19 cellular contexts compared by ENCODE assay signal in genomic region chr11:121887564-121887963, GRCh38.
A peak's percentile ranks its signal among the peaks of the same experiment; 100 is the strongest.
DNase-seq lines count a peak whose midpoint lies in the region; TF ChIP-seq lines count a peak whose summit lies in the region.
"Had no signal": no experiment of that assay in that cellular context is flagged by ENCODE, and none has a peak within 500 bp of the region (broad histone marks: within the 10 kb centered on the region; RNA-seq: fewer than 3 reads in every experiment).

No MANE protein-coding gene starts in this region.

- no peak overlapping the region for H3K27ac ChIP-seq in neural cell (ENCODE audit: low read length)
- H3K27ac ChIP-seq in neural progenitor cell: no peak overlapping the region
- H3K27ac ChIP-seq: BLaER1, colonic mucosa, tibial artery had no signal

- H2AFZ ChIP-seq in neural cell (ENCODE audit: low read depth, low read length) (peak overlapping the region; percentile 14), neural progenitor cell (replicated peaks) (no peak overlapping the region)

- H3K4me1 ChIP-seq in neural progenitor cell: peaks cover 19% of the 10 kb centered on the region
- H3K4me1 ChIP-seq: BLaER1, colonic mucosa had no signal

- no peak for TF ChIP-seq RAD21 in neural cell (conservative IDR thresholded peaks at IDR 0.05)

- DNase-seq in Ammon's horn (ENCODE audit: low spot score) (peak; percentile 70), NOMO-1 (lab: John Stamatoyannopoulos, UW; ENCODE audit: unreplicated experiment in 2 of 2) (peak; percentile 66 to 96), glutamatergic neuron (no peak), iPS-NIHi7 (ENCODE audit: extremely low spot score) (no peak), AG20443 (ENCODE audit: low spot score) (no peak), NCI-H748 treated with DMSO at 0.1 percent for 48 hours (lab: John Stamatoyannopoulos, UW) (no peak), neural progenitor cell (ENCODE audit: low spot score) (no peak)
- DNase-seq: activated CD4-positive, alpha-beta T cell treated with anti-CD3 and anti-CD28 coated beads, Interleukin-2, amount 50 U/mL, for 4 hours; activated gamma-delta T cell treated with Interleukin-2 at 50 U/mL for 16 hours; colonic mucosa; NCI-H1048; NCI-H1930; NCI-H345; stimulated activated CD4-positive, alpha-beta T cell treated with anti-CD3 and anti-CD28 coated beads, Interleukin-4, amount 100 ng/mL, for 24 hours had no signal

- H3K36me3 Mint-ChIP-seq in glutamatergic neuron (ENCODE audit: unreplicated experiment): no peaks in the 10 kb centered on the region
- no peaks in the 10 kb centered on the region for H3K36me3 Mint-ChIP-seq in neural progenitor cell

- H3K36me3 ChIP-seq in neural cell (ENCODE audit: insufficient read depth, low read length) (no peaks in the 10 kb centered on the region), neural progenitor cell (no peaks in the 10 kb centered on the region)
- H3K36me3 ChIP-seq: BLaER1, colonic mucosa, gastroesophageal sphincter, tibial artery had no signal

- H3F3A ChIP-seq in neural cell (ENCODE audit: insufficient read depth, low read length, poor library complexity, severe bottlenecking): no peaks in the 10 kb centered on the region
- H3F3A ChIP-seq in neural progenitor cell (ENCODE audit: low read depth): no peaks in the 10 kb centered on the region

- TF ChIP-seq EP300 in neural cell (conservative IDR thresholded peaks at IDR 0.05; ENCODE audit: poor library complexity, severe bottlenecking): no peak

- H3K4me2 ChIP-seq in neural cell (ENCODE audit: low read length): no peak overlapping the region
- no peak overlapping the region for H3K4me2 ChIP-seq in neural progenitor cell
- H3K4me2 ChIP-seq: BLaER1 had no signal

- H3K4me3 ChIP-seq in neural cell (ENCODE audit: low read length) (no peak overlapping the region), neural progenitor cell (no peak overlapping the region)
- H3K4me3 ChIP-seq: BLaER1, colonic mucosa, gastroesophageal sphincter, tibial artery had no signal

- H3K4me3 Mint-ChIP-seq in glutamatergic neuron (ENCODE audit: unreplicated experiment) (no peak overlapping the region), neural progenitor cell (no peak overlapping the region)
- H3K4me3 Mint-ChIP-seq: stimulated activated naive CD8-positive, alpha-beta T cell treated with anti-CD3 and anti-CD28 coated beads, Interleukin-15, Interleukin-2, amounts not matched to agents 100 ng/mL and 50 ng/mL, for 24 hours had no signal

- no peaks in the 10 kb centered on the region for H3K9me2 ChIP-seq in neural cell (ENCODE audit: insufficient read depth, low read length)

- TF ChIP-seq CTCF in glutamatergic neuron (IDR thresholded peaks at IDR 0.05; ENCODE audit: partially characterized antibody, unreplicated experiment) (no peak), neural cell (IDR thresholded peaks at IDR 0.05; ENCODE audit: poor library complexity, severe bottlenecking) (no peak), neural progenitor cell (IDR thresholded peaks at IDR 0.05) (no peak)

- H3K27me3 Mint-ChIP-seq in glutamatergic neuron (ENCODE audit: unreplicated experiment): peaks cover 9% of the 10 kb centered on the region
- H3K27me3 Mint-ChIP-seq in neural progenitor cell (ENCODE audit: insufficient read depth, low read depth): no peaks in the 10 kb centered on the region
- H3K27me3 Mint-ChIP-seq: stimulated activated naive CD8-positive, alpha-beta T cell treated with anti-CD3 and anti-CD28 coated beads, Interleukin-15, Interleukin-2, amounts not matched to agents 100 ng/mL and 50 ng/mL, for 24 hours had no signal

- H3K27me3 ChIP-seq in neural cell (ENCODE audit: insufficient read depth, low read depth, low read length) (no peaks in the 10 kb centered on the region), neural progenitor cell (no peaks in the 10 kb centered on the region)
- H3K27me3 ChIP-seq: BLaER1, colonic mucosa, gastroesophageal sphincter, tibial artery had no signal

- H4K20me1 ChIP-seq in neural cell (ENCODE audit: insufficient read depth): no peaks in the 10 kb centered on the region
- no peaks in the 10 kb centered on the region for H4K20me1 ChIP-seq in neural progenitor cell (ENCODE audit: low read depth)
- H4K20me1 ChIP-seq: BLaER1 had no signal

- H3K9ac ChIP-seq in neural cell (ENCODE audit: low read length): no peak overlapping the region
- no peak overlapping the region for H3K9ac ChIP-seq in neural progenitor cell
- H3K9ac ChIP-seq: BLaER1 had no signal

- H3K4me1 Mint-ChIP-seq in glutamatergic neuron (ENCODE audit: low read depth, unreplicated experiment): peaks cover 17% of the 10 kb centered on the region
- peaks cover 30% of the 10 kb centered on the region for H3K4me1 Mint-ChIP-seq in neural progenitor cell

- H3K79me2 ChIP-seq in neural cell (replicated peaks; ENCODE audit: insufficient read depth, low read length) (no peaks in the 10 kb centered on the region), neural progenitor cell (ENCODE audit: low read depth) (no peaks in the 10 kb centered on the region)

- H3K27ac Mint-ChIP-seq in glutamatergic neuron (ENCODE audit: unreplicated experiment) (peak overlapping the region; percentile 67), neural progenitor cell (no peak overlapping the region)
- H3K27ac Mint-ChIP-seq: stimulated activated naive CD8-positive, alpha-beta T cell treated with anti-CD3 and anti-CD28 coated beads, Interleukin-15, Interleukin-2, amounts not matched to agents 100 ng/mL and 50 ng/mL, for 24 hours had no signal

- H3K9me3 Mint-ChIP-seq in glutamatergic neuron (ENCODE audit: unreplicated experiment) (peaks cover 14% of the 10 kb centered on the region), neural progenitor cell (peaks cover 3% of the 10 kb centered on the region)
- H3K9me3 Mint-ChIP-seq: stimulated activated naive CD8-positive, alpha-beta T cell treated with anti-CD3 and anti-CD28 coated beads, Interleukin-15, Interleukin-2, amounts not matched to agents 100 ng/mL and 50 ng/mL, for 24 hours had no signal

- H3K9me3 ChIP-seq in neural cell (ENCODE audit: low read length) (no peaks in the 10 kb centered on the region), neural progenitor cell (ENCODE audit: low read depth) (no peaks in the 10 kb centered on the region)
- H3K9me3 ChIP-seq: BLaER1, colonic mucosa, gastroesophageal sphincter, tibial artery had no signal

TF ChIP-seq in neural cell, 6 proteins besides CTCF, POLR2A, EP300 and RAD21:
- TF ChIP-seq REST (IDR thresholded peaks at IDR 0.05; ENCODE audit: borderline replicate concordance) (no peak), SMC3 (conservative IDR thresholded peaks at IDR 0.05; ENCODE audit: poor library complexity) (no peak)

Comparison
In these comparisons a context has a peak if more than half of its experiments do, and no peak if none do; other contexts are left out.
1. DNase-seq: peak in Ammon's horn (single experiment) and NOMO-1 (2 of 2); none in glutamatergic neuron (single experiment), iPS-NIHi7 (single experiment), AG20443 (single experiment), NCI-H748 treated with DMSO at 0.1 percent for 48 hours (single experiment) and neural progenitor cell (single experiment).